Comparison of ENCODE assay signal across 21 cellular contexts in the genomic region with DNA sequence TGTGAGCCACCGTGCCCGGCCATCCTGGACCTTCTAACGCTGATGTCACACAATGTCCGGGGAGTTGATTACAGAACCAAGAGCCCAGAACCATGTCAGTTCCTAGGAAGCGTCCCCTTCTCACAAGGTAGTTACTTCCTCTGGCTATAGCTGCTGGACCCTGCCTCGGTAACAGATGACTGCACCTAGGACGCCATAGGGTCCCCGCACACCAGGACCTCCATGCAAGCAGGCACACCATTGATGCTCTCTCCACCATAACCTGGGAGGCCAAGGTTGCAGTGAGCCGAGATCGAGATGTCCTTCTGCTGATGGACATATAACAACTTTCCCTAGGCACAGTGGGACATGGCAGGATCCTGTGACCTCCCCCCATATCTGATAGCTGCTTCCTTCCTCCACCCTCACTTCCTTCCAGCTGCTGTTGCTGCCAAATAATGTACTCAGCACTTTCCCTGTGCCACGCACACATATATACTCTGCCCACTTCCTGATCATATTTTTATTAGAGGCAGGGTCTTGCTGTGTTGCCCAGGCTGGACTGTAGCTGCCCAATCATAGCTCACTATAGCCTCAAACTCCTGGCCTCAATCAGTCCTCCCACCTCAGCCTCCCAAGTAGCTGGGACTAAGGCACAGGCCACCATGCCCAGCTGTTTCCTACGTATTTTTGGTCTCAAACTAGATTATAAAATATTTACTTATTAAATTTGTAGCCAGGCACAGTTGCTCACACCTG.
"Had no signal": no experiment of that assay in that cellular context is flagged by ENCODE, and none has a peak within 500 bp of the region (broad histone marks: within the 10 kb centered on the region; RNA-seq: fewer than 3 reads in every experiment).

No MANE protein-coding gene starts in this region.

- H3K27ac ChIP-seq: dorsolateral prefrontal cortex, epithelial cell of prostate, foreskin keratinocyte, lower lobe of right lung, suprapubic skin, transverse colon had no signal

- H3K27me3 Mint-ChIP-seq: activated CD4-positive, alpha-beta memory T cell treated with anti-CD3 and anti-CD28 coated beads, Interleukin-2, amount 10 ng/mL, durations not matched to agents 7 days and 5 days; activated CD8-positive, alpha-beta memory T cell treated with anti-CD3 and anti-CD28 coated beads, Interleukin-2, amount 10 ng/mL, durations not matched to agents 7 days and 5 days; activated T-helper 17 cell treated with anti-CD3 and anti-CD28 coated beads, Interleukin-2, amount 50 U/mL, for 72 hours; brain; stimulated activated naive CD8-positive, alpha-beta T cell treated with anti-CD3 and anti-CD28 coated beads, Interleukin-15, Interleukin-2, amounts not matched to agents 100 ng/mL and 50 ng/mL, for 24 hours had no signal

- H3K9me3 Mint-ChIP-seq: activated CD4-positive, alpha-beta memory T cell treated with anti-CD3 and anti-CD28 coated beads, Interleukin-2, amount 10 ng/mL, durations not matched to agents 7 days and 5 days; activated T-helper 17 cell treated with anti-CD3 and anti-CD28 coated beads, Interleukin-2, amount 50 U/mL, for 72 hours; brain; nephron progenitor cell; stimulated activated naive CD8-positive, alpha-beta T cell treated with anti-CD3 and anti-CD28 coated beads, Interleukin-15, Interleukin-2, amounts not matched to agents 100 ng/mL and 50 ng/mL, for 24 hours had no signal

- H3K27ac Mint-ChIP-seq: activated CD4-positive, alpha-beta memory T cell treated with anti-CD3 and anti-CD28 coated beads, Interleukin-2, amount 10 ng/mL, durations not matched to agents 7 days and 5 days; activated CD8-positive, alpha-beta memory T cell treated with anti-CD3 and anti-CD28 coated beads, Interleukin-2, amount 10 ng/mL, durations not matched to agents 7 days and 5 days; activated T-helper 17 cell treated with anti-CD3 and anti-CD28 coated beads, Interleukin-2, amount 50 U/mL, for 72 hours; brain; nephron progenitor cell; progenitor cell of endocrine pancreas; stimulated activated naive CD8-positive, alpha-beta T cell treated with anti-CD3 and anti-CD28 coated beads, Interleukin-15, Interleukin-2, amounts not matched to agents 100 ng/mL and 50 ng/mL, for 24 hours had no signal

- H3K9me3 ChIP-seq: lower lobe of right lung, suprapubic skin, transverse colon had no signal

- H3K4me3 Mint-ChIP-seq: activated CD4-positive, alpha-beta memory T cell treated with anti-CD3 and anti-CD28 coated beads, Interleukin-2, amount 10 ng/mL, durations not matched to agents 7 days and 5 days; activated CD8-positive, alpha-beta memory T cell treated with anti-CD3 and anti-CD28 coated beads, Interleukin-2, amount 10 ng/mL, durations not matched to agents 7 days and 5 days; activated T-helper 17 cell treated with anti-CD3 and anti-CD28 coated beads, Interleukin-2, amount 50 U/mL, for 72 hours; nephron progenitor cell; stimulated activated naive CD8-positive, alpha-beta T cell treated with anti-CD3 and anti-CD28 coated beads, Interleukin-15, Interleukin-2, amounts not matched to agents 100 ng/mL and 50 ng/mL, for 24 hours had no signal

- DNase-seq: activated CD4-positive, alpha-beta memory T cell treated with anti-CD3 and anti-CD28 coated beads, Interleukin-2, amount 10 ng/mL, durations not matched to agents 7 days and 5 days; activated CD4-positive, alpha-beta T cell treated with anti-CD3 and anti-CD28 coated beads for 1 hour; activated CD8-positive, alpha-beta memory T cell treated with anti-CD3 and anti-CD28 coated beads, Interleukin-2, amount 10 ng/mL, durations not matched to agents 7 days and 5 days; activated naive CD4-positive, alpha-beta T cell; anterior cingulate cortex; caudate nucleus; dorsolateral prefrontal cortex; foreskin keratinocyte; hippocampal formation; islet precursor cell; lower lobe of right lung; nephron progenitor cell; T-helper 1 cell; T-helper 9 cell; transverse colon had no signal

- H3K36me3 ChIP-seq: lower lobe of right lung, suprapubic skin, transverse colon had no signal

- H3K4me3 ChIP-seq: dorsolateral prefrontal cortex, lower lobe of right lung, suprapubic skin, transverse colon had no signal

- H3K36me3 Mint-ChIP-seq: activated CD8-positive, alpha-beta memory T cell treated with anti-CD3 and anti-CD28 coated beads, Interleukin-2, amount 10 ng/mL, durations not matched to agents 7 days and 5 days; brain had no signal

- H3K27me3 ChIP-seq: dorsolateral prefrontal cortex, foreskin keratinocyte, suprapubic skin, transverse colon had no signal
